In genomic region chr6:39411465-39411864, GRCh38 we compare ENCODE assay signal across 22 cellular contexts.
DNase-seq lines count a peak whose midpoint lies in the region; ATAC-seq, FAIRE-seq and TF ChIP-seq lines count a peak whose summit lies in the region.
"Had no signal": no experiment of that assay in that cellular context is flagged by ENCODE, and none has a peak within 500 bp of the region (broad histone marks: within the 10 kb centered on the region; RNA-seq: fewer than 3 reads in every experiment).

No MANE protein-coding gene starts in this region.

- no peaks in the 10 kb centered on the region for H4K20me1 ChIP-seq in OCI-LY7 (ENCODE audit: insufficient read depth, low read length)

- no peak for TF ChIP-seq POLR2A in heart left ventricle (IDR thresholded peaks at IDR 0.05)

- DNase-seq in heart left ventricle (no peak), right atrium auricular region (ENCODE audit: low spot score) (no peak), bronchial epithelial cell (ENCODE audit: low read depth) (peak; percentile 48), left ventricle myocardium superior (no peak), hepatic stellate cell (ENCODE audit: low spot score) (no peak), OCI-LY7 (ENCODE audit: low spot score) (no peak), Caco-2 (no peak)
- DNase-seq in naive thymus-derived CD8-positive, alpha-beta T cell: no peak
- DNase-seq: CD4-positive, CD25-positive, alpha-beta regulatory T cell; cortex of kidney; left lung; NCI-H1105 treated with DMSO at 0.1 percent for 48 hours; NCI-H748 treated with DMSO at 0.1 percent for 48 hours; stimulated activated CD4-positive, alpha-beta T cell treated with anti-CD3 and anti-CD28 coated beads, Interleukin-12 subunit alpha, Interleukin-12 subunit beta, amount 100 ng/mL, for 4 hours; stimulated activated naive B cell treated with anti-CD40 and anti-IgM and Interleukin-4, amounts not matched to agents 10 μg/mL and 1 μg/mL and 100 μg/mL, for 72 hours had no signal

- no peak overlapping the region for H3K4me3 Mint-ChIP-seq in Caco-2 (ENCODE audit: unreplicated experiment)
- no peak overlapping the region for H3K4me3 Mint-ChIP-seq in naive thymus-derived CD8-positive, alpha-beta T cell
- H3K4me3 Mint-ChIP-seq: CD4-positive, CD25-positive, alpha-beta regulatory T cell; stimulated activated naive B cell treated with anti-CD40 and anti-IgM and Interleukin-4, amounts not matched to agents 10 μg/mL and 1 μg/mL and 100 μg/mL, for 72 hours; type B pancreatic cell had no signal

- H3K4me1 Mint-ChIP-seq in Caco-2 (ENCODE audit: low read depth, unreplicated experiment): no peaks in the 10 kb centered on the region
- H3K4me1 Mint-ChIP-seq in naive thymus-derived CD8-positive, alpha-beta T cell: peaks cover 0 to 7% (median 0%) of the 10 kb centered on the region in 4 donors
- H3K4me1 Mint-ChIP-seq: CD4-positive, CD25-positive, alpha-beta regulatory T cell had no signal

- no peak overlapping the region for H3K27ac Mint-ChIP-seq in Caco-2 (ENCODE audit: unreplicated experiment)
- H3K27ac Mint-ChIP-seq in naive thymus-derived CD8-positive, alpha-beta T cell: no peak overlapping the region
- H3K27ac Mint-ChIP-seq: activated T-helper 2 cell treated with anti-CD3 and anti-CD28 coated beads, Interferon-gamma antibody, Interleukin-2, Interleukin-4, amounts not matched to agents 10 μg/mL and 5 μg/mL and 100 μg/mL, durations not matched to agents 14 hours and 24 hours and 36 hours; type B pancreatic cell had no signal

- peak; percentile 68 to 82 (median 76) for ATAC-seq in heart left ventricle
- ATAC-seq in left ventricle myocardium superior: peak; percentile 86
- no peak for ATAC-seq in naive thymus-derived CD8-positive, alpha-beta T cell
- ATAC-seq: esophagus mucosa; left lung; Panc1; stimulated activated naive B cell treated with anti-CD40 and anti-IgM and Interleukin-4, amounts not matched to agents 10 μg/mL and 1 μg/mL and 100 μg/mL, for 72 hours had no signal

- CTCF ChIA-PET in OCI-LY7 (lab: Charles Lee; ENCODE audit: unreplicated experiment): no interaction called here
- CTCF ChIA-PET in Caco-2 (lab: Charles Lee): no interaction called here

- H3K9me2 ChIP-seq in OCI-LY7 (ENCODE audit: insufficient read depth, low read length): no peaks in the 10 kb centered on the region

- H3K27me3 Mint-ChIP-seq in Caco-2 (ENCODE audit: insufficient read depth, unreplicated experiment): peaks cover 14% of the 10 kb centered on the region
- H3K27me3 Mint-ChIP-seq in naive thymus-derived CD8-positive, alpha-beta T cell: peaks cover 0 to 4% (median 0%) of the 10 kb centered on the region in 5 donors
- H3K27me3 Mint-ChIP-seq: CD4-positive, CD25-positive, alpha-beta regulatory T cell; stimulated activated naive B cell treated with anti-CD40 and anti-IgM and Interleukin-4, amounts not matched to agents 10 μg/mL and 1 μg/mL and 100 μg/mL, for 72 hours; type B pancreatic cell had no signal

- BruUV-seq in OCI-LY7 (replicated peaks; lab: Mats Ljungman, UMichigan) (no TSS peak), Caco-2 (replicated peaks; lab: Mats Ljungman, UMichigan) (no TSS peak)

- H3K9me3 Mint-ChIP-seq in Caco-2 (ENCODE audit: unreplicated experiment): no peaks in the 10 kb centered on the region
- no peaks in the 10 kb centered on the region for H3K9me3 Mint-ChIP-seq in naive thymus-derived CD8-positive, alpha-beta T cell
- H3K9me3 Mint-ChIP-seq: activated T-helper 2 cell treated with anti-CD3 and anti-CD28 coated beads, Interferon-gamma antibody, Interleukin-2, Interleukin-4, amounts not matched to agents 10 μg/mL and 5 μg/mL and 100 μg/mL, durations not matched to agents 14 hours and 24 hours and 36 hours; CD4-positive, CD25-positive, alpha-beta regulatory T cell; stimulated activated naive B cell treated with anti-CD40 and anti-IgM and Interleukin-4, amounts not matched to agents 10 μg/mL and 1 μg/mL and 100 μg/mL, for 72 hours; type B pancreatic cell had no signal

- intact Hi-C loops in heart left ventricle (cut with DNase I) (no loop called here), left ventricle myocardium superior (cut with micrococcal nuclease) (no loop called here), OCI-LY7 (cut with micrococcal nuclease; ENCODE audit: unreplicated experiment) (no loop called here), Caco-2 (cut with micrococcal nuclease; ENCODE audit: unreplicated experiment) (no loop called here)

- H3K9me3 ChIP-seq in heart left ventricle (no peaks in the 10 kb centered on the region), right atrium auricular region (no peaks in the 10 kb centered on the region), OCI-LY7 (ENCODE audit: low read length) (no peaks in the 10 kb centered on the region), Caco-2 (no peaks in the 10 kb centered on the region)
- H3K9me3 ChIP-seq: left lung, prostate gland had no signal

- FAIRE-seq in bronchial epithelial cell (lab: Jason Lieb, UNC): peak; percentile 52
- FAIRE-seq: A204.1 had no signal

- no peaks in the 10 kb centered on the region for H3K36me3 Mint-ChIP-seq in Caco-2 (ENCODE audit: insufficient read depth, unreplicated experiment)
- no peaks in the 10 kb centered on the region for H3K36me3 Mint-ChIP-seq in naive thymus-derived CD8-positive, alpha-beta T cell
- H3K36me3 Mint-ChIP-seq: CD4-positive, CD25-positive, alpha-beta regulatory T cell; stimulated activated naive B cell treated with anti-CD40 and anti-IgM and Interleukin-4, amounts not matched to agents 10 μg/mL and 1 μg/mL and 100 μg/mL, for 72 hours; type B pancreatic cell had no signal

- no peak overlapping the region for H2AFZ ChIP-seq in OCI-LY7 (ENCODE audit: low read length)

- no peak overlapping the region for H3K4me3 ChIP-seq in heart left ventricle
- no peak overlapping the region for H3K4me3 ChIP-seq in right atrium auricular region
- no peak overlapping the region for H3K4me3 ChIP-seq in bronchial epithelial cell (ENCODE audit: low read depth, low read length)
- H3K4me3 ChIP-seq in OCI-LY7 (ENCODE audit: low read depth, low read length, poor library complexity, severe bottlenecking): no peak overlapping the region
- no peak overlapping the region for H3K4me3 ChIP-seq in Caco-2 (ENCODE audit: low read depth, low read length)
- H3K4me3 ChIP-seq: left lung, prostate gland had no signal

- no peaks in the 10 kb centered on the region for H3K4me1 ChIP-seq in heart left ventricle
- H3K4me1 ChIP-seq in right atrium auricular region: no peaks in the 10 kb centered on the region
- H3K4me1 ChIP-seq in OCI-LY7 (ENCODE audit: insufficient read depth, low read length, poor library complexity, severe bottlenecking): no peaks in the 10 kb centered on the region
- no peaks in the 10 kb centered on the region for H3K4me1 ChIP-seq in Caco-2
- H3K4me1 ChIP-seq: left lung, prostate gland had no signal

- no peaks in the 10 kb centered on the region for H3K27me3 ChIP-seq in heart left ventricle
- no peaks in the 10 kb centered on the region for H3K27me3 ChIP-seq in right atrium auricular region
- H3K27me3 ChIP-seq in bronchial epithelial cell (ENCODE audit: control insufficient read depth, insufficient read depth, low read length): no peaks in the 10 kb centered on the region
- no peaks in the 10 kb centered on the region for H3K27me3 ChIP-seq in Caco-2 (replicated peaks; ENCODE audit: control insufficient read depth, insufficient read depth, low read length)
- H3K27me3 ChIP-seq: left lung had no signal

- WGBS in heart left ventricle, 4 donors: 96 to 98% (median 96%) methylated on average over 1 of the region's 1 CpG

- H3K27ac ChIP-seq in heart left ventricle (no peak overlapping the region), right atrium auricular region (no peak overlapping the region), OCI-LY7 (ENCODE audit: low read depth, low read length, poor library complexity, severe bottlenecking) (no peak overlapping the region)
- H3K27ac ChIP-seq: left lung, prostate gland, VCaP had no signal

- H3K36me3 ChIP-seq in heart left ventricle: no peaks in the 10 kb centered on the region
- H3K36me3 ChIP-seq in right atrium auricular region: no peaks in the 10 kb centered on the region
- no peaks in the 10 kb centered on the region for H3K36me3 ChIP-seq in bronchial epithelial cell (ENCODE audit: control insufficient read depth, insufficient read depth, low read length)
- no peaks in the 10 kb centered on the region for H3K36me3 ChIP-seq in OCI-LY7 (ENCODE audit: insufficient read depth, low read length)
- no peaks in the 10 kb centered on the region for H3K36me3 ChIP-seq in Caco-2 (ENCODE audit: control insufficient read depth, insufficient read depth, low read length)
- H3K36me3 ChIP-seq: left lung, prostate gland had no signal

- POLR2A ChIA-PET in OCI-LY7 (lab: Charles Lee): interaction anchor here (0.6 to 0.7 kb wide), 2 partner anchors 13 to 391 kb away, joined by 3 to 4 read pairs; no protein-coding TSS in a partner anchor
- POLR2A ChIA-PET in Caco-2 (lab: Charles Lee): no interaction called here
- POLR2A ChIA-PET in naive thymus-derived CD8-positive, alpha-beta T cell (lab: Charles Lee): no interaction called here

- TF ChIP-seq CTCF in heart left ventricle (IDR thresholded peaks at IDR 0.05) (no peak), right atrium auricular region (IDR thresholded peaks at IDR 0.05) (no peak), bronchial epithelial cell (IDR thresholded peaks at IDR 0.05; ENCODE audit: insufficient read depth, low read length, severe bottlenecking) (no peak), OCI-LY7 (conservative IDR thresholded peaks at IDR 0.05; ENCODE audit: low read length) (no peak), Caco-2 (IDR thresholded peaks at IDR 0.05; ENCODE audit: insufficient read depth in 1 of 2, low read depth in 1 of 2, low read length in 1 of 2, severe bottlenecking in 1 of 2, unreplicated experiment in 1 of 2) (no peak)

- no peak overlapping the region for H3K4me2 ChIP-seq in OCI-LY7 (ENCODE audit: low read length)

- no peaks in the 10 kb centered on the region for H3K79me2 ChIP-seq in OCI-LY7 (ENCODE audit: insufficient read depth, low read depth, low read length)

Comparison
In these comparisons a context has a peak if more than half of its experiments do, and no peak if none do; other contexts are left out.
1. ATAC-seq: peak in heart left ventricle (4 of 4) and left ventricle myocardium superior (single experiment); none in naive thymus-derived CD8-positive, alpha-beta T cell (0 of 2).